In genomic region chr7:89401099-89401498, GRCh38 we compare ENCODE assay signal across 19 cellular contexts.
A peak's percentile ranks its signal among the peaks of the same experiment; 100 is the strongest.
DNase-seq lines count a peak whose midpoint lies in the region; ATAC-seq and TF ChIP-seq lines count a peak whose summit lies in the region.
"Had no signal": no experiment of that assay in that cellular context is flagged by ENCODE, and none has a peak within 500 bp of the region (broad histone marks: within the 10 kb centered on the region; RNA-seq: fewer than 3 reads in every experiment).

No MANE protein-coding gene starts in this region.

- peak overlapping the region; percentile 26 for H3K9ac ChIP-seq in adipocyte (ENCODE audit: low read length)
- H3K9ac ChIP-seq in mesendoderm (ENCODE audit: low read length), result no peak overlapping the region

- H3K4me2 ChIP-seq in mesendoderm (ENCODE audit: low read length), result no peak overlapping the region

- no peaks in the 10 kb centered on the region for H3K79me2 ChIP-seq in mesendoderm (ENCODE audit: control insufficient read depth, insufficient read depth, low read length)

- TF ChIP-seq CTCF in heart left ventricle (IDR thresholded peaks at IDR 0.05) (no peak), uterus (IDR thresholded peaks at IDR 0.05) (no peak), lower lobe of right lung (IDR thresholded peaks at IDR 0.05) (no peak)

- no peak overlapping the region for H2BK120ac ChIP-seq in mesendoderm (ENCODE audit: low read depth, low read length)

- H2BK5ac ChIP-seq in mesendoderm (ENCODE audit: low read length), result no peak overlapping the region

- H3K18ac ChIP-seq in mesendoderm (ENCODE audit: low read length), result no peak overlapping the region

- no peak overlapping the region for H4K8ac ChIP-seq in mesendoderm (ENCODE audit: low read depth, low read length)

- H2BK15ac ChIP-seq in mesendoderm (replicated peaks; ENCODE audit: low read depth), result no peak overlapping the region

- H4K5ac ChIP-seq in mesendoderm (ENCODE audit: low read length), result no peak overlapping the region

- H3K56ac ChIP-seq in mesendoderm (ENCODE audit: low read length), result no peak overlapping the region

- H3K27ac ChIP-seq in heart left ventricle (no peak overlapping the region), mesendoderm (ENCODE audit: low read depth, low read length) (no peak overlapping the region), uterus (peak overlapping the region; percentile 12 to 55), lower lobe of right lung (no peak overlapping the region)
- H3K27ac ChIP-seq: RWPE1 had no signal

- H3K23ac ChIP-seq in mesendoderm (ENCODE audit: low read length), result no peak overlapping the region

- TF ChIP-seq POLR2A in heart left ventricle (IDR thresholded peaks at IDR 0.05), result no peak
- no peak for TF ChIP-seq POLR2A in uterus (IDR thresholded peaks at IDR 0.05)

- H3K9me3 ChIP-seq in heart left ventricle (peaks cover 0 to 2% (median 0%) of the 10 kb centered on the region in 12 donors), adipocyte (ENCODE audit: control insufficient read depth, low read length) (no peaks in the 10 kb centered on the region), uterus (no peaks in the 10 kb centered on the region), lower lobe of right lung (no peaks in the 10 kb centered on the region)
- H3K9me3 ChIP-seq: HAP-1 had no signal

- no peaks in the 10 kb centered on the region for H3K79me1 ChIP-seq in mesendoderm (ENCODE audit: low read length)

- no peak for DNase-seq in left cardiac atrium
- DNase-seq in heart left ventricle, result no peak
- no peak for DNase-seq in adipocyte (ENCODE audit: low read depth)
- peak; percentile 11 for DNase-seq in mesendoderm
- no peak for DNase-seq in uterus
- no peak for DNase-seq in GOT3 (lab: John Stamatoyannopoulos, UW)
- DNase-seq in lower lobe of right lung, result no peak
- DNase-seq: CD4-positive, CD25-positive, alpha-beta regulatory T cell; KBM-7; NCI-H1092; NCI-H1436 treated with DMSO at 0.1 percent for 48 hours; NCI-H2029 treated with DMSO at 0.1 percent for 48 hours; NCI-H226; NCI-H510A treated with DMSO at 0.1 percent for 48 hours; NCI-H748 treated with DMSO at 0.1 percent for 48 hours; NK-92 treated with Interleukin-12 subunit alpha and Interleukin-12 subunit beta, amount 100 ng/mL, for 24 hours had no signal

- intact Hi-C loops in left cardiac atrium (cut with DNase I), result no loop called here
- intact Hi-C loops in heart left ventricle (cut with DNase I), result no loop called here
- intact Hi-C loops in uterus (cut with DNase I; ENCODE audit: low total_unique reads), result no loop called here
- intact Hi-C loops in lower lobe of right lung (cut with DNase I), result no loop called here

- ATAC-seq in left cardiac atrium (peak; percentile 30 to 39), heart left ventricle (no peak), GM18861 (IDR thresholded peaks at IDR 0.05; ENCODE audit: unreplicated experiment) (no peak), lower lobe of right lung (no peak)

- H3K4me3 ChIP-seq in heart left ventricle (no peak overlapping the region), adipocyte (ENCODE audit: low read length) (no peak overlapping the region), mesendoderm (ENCODE audit: low read length) (no peak overlapping the region), uterus (no peak overlapping the region), lower lobe of right lung (no peak overlapping the region)
- H3K4me3 ChIP-seq: HAP-1 had no signal

- H3K4ac ChIP-seq in mesendoderm (ENCODE audit: low read depth, low read length), result no peak overlapping the region

- H3K27me3 ChIP-seq in heart left ventricle, result no peaks in the 10 kb centered on the region
- H3K27me3 ChIP-seq in adipocyte (replicated peaks; ENCODE audit: control insufficient read depth, insufficient read depth, low read length), result no peaks in the 10 kb centered on the region
- no peaks in the 10 kb centered on the region for H3K27me3 ChIP-seq in mesendoderm (ENCODE audit: insufficient read depth, low read length, poor library complexity)
- H3K27me3 ChIP-seq in uterus, result no peaks in the 10 kb centered on the region
- H3K27me3 ChIP-seq in lower lobe of right lung (ENCODE audit: low read depth), result no peaks in the 10 kb centered on the region

- H3K4me1 ChIP-seq in heart left ventricle, result peaks cover 0 to 4% (median 0%) of the 10 kb centered on the region in 12 donors
- peaks cover 26% of the 10 kb centered on the region for H3K4me1 ChIP-seq in adipocyte (ENCODE audit: control insufficient read depth, insufficient read depth, low read length)
- H3K4me1 ChIP-seq in mesendoderm (ENCODE audit: control insufficient read depth, low read depth, low read length), result no peaks in the 10 kb centered on the region
- H3K4me1 ChIP-seq in uterus, result peaks cover 0 to 3% of the 10 kb centered on the region in 2 donors
- no peaks in the 10 kb centered on the region for H3K4me1 ChIP-seq in lower lobe of right lung
- H3K4me1 ChIP-seq: HAP-1 had no signal

- no peak overlapping the region for H2AK5ac ChIP-seq in mesendoderm (ENCODE audit: low read length)

- H3K36me3 ChIP-seq in heart left ventricle (no peaks in the 10 kb centered on the region), adipocyte (ENCODE audit: control insufficient read depth, insufficient read depth, low read length, severe bottlenecking) (no peaks in the 10 kb centered on the region), mesendoderm (ENCODE audit: control insufficient read depth, insufficient read depth, low read length) (no peaks in the 10 kb centered on the region), uterus (no peaks in the 10 kb centered on the region), lower lobe of right lung (no peaks in the 10 kb centered on the region)
- H3K36me3 ChIP-seq: HAP-1 had no signal

Comparison
In these comparisons a context has a peak if more than half of its experiments do, and no peak if none do; other contexts are left out.
1. ATAC-seq: peak in left cardiac atrium (2 of 2); none in heart left ventricle (0 of 4), GM18861 (single experiment) and lower lobe of right lung (0 of 2).
2. H3K27ac ChIP-seq: peak in uterus (2 of 2); none in heart left ventricle (0 of 12), mesendoderm (single experiment) and lower lobe of right lung (single experiment).